ENCODE assay signal across 8 cellular contexts in the genomic region with DNA sequence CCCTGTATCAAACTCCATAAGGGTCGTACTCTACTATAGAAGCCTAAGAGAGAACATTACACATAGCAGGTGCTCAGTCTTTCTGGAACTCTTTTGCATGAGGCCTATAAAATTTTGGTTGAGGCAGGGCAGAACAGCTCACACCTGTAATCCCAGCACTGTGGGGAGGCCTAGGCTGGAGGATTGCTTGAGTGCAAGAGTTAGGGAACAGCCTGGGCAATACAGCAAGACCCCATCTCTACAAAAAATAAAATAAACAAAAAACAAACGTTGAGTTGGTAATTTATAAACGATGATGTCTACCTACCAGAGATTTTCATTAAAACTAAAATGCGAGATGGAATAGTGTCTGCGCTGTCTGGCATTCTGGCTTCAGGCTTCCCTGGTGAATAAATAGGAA. TPM values are rescaled to one million over a fixed set of nuclear protein-coding genes. Genes with fewer than 3 reads are reported as not detected.
DNase-seq lines count a peak whose midpoint lies in the region; ATAC-seq, FAIRE-seq and TF ChIP-seq lines count a peak whose summit lies in the region.

No MANE protein-coding gene starts in this region.

- ATAC-seq in A549 (no peak), HG03095 (IDR thresholded peaks at IDR 0.05; ENCODE audit: unreplicated experiment) (no peak)
- ATAC-seq in naive thymus-derived CD4-positive, alpha-beta T cell: no peak

- H3K36me3 Mint-ChIP-seq in dendritic cell treated with granulocyte-macrophage colony-stimulating factor and Interleukin-4, amounts not matched to agents 40 ng/mL and 50 ng/mL, for 4 days (ENCODE audit: low read depth): no peaks in the 10 kb centered on the region
- H3K36me3 Mint-ChIP-seq in naive thymus-derived CD4-positive, alpha-beta T cell: peaks cover 0 to 3% (median 0%) of the 10 kb centered on the region in 5 donors

- no peak for TF ChIP-seq EP300 in A549 (IDR thresholded peaks at IDR 0.05)

- H3K79me2 ChIP-seq in KMS-11 (ENCODE audit: insufficient read depth, low read depth): 0 out of 2 replicates have a peak, but pooled peaks cover 6% of the 10 kb centered on the region

- peaks cover 22% of the 10 kb centered on the region for H3K4me1 Mint-ChIP-seq in dendritic cell treated with granulocyte-macrophage colony-stimulating factor and Interleukin-4, amounts not matched to agents 40 ng/mL and 50 ng/mL, for 4 days (ENCODE audit: low read depth)
- H3K4me1 Mint-ChIP-seq in naive thymus-derived CD4-positive, alpha-beta T cell: peaks cover 3 to 18% (median 17%) of the 10 kb centered on the region in 7 donors

- no peaks in the 10 kb centered on the region for H3K27me3 Mint-ChIP-seq in dendritic cell treated with granulocyte-macrophage colony-stimulating factor and Interleukin-4, amounts not matched to agents 40 ng/mL and 50 ng/mL, for 4 days
- peaks cover 0 to 17% (median 3%) of the 10 kb centered on the region in 5 donors for H3K27me3 Mint-ChIP-seq in naive thymus-derived CD4-positive, alpha-beta T cell

- intact Hi-C loops in dendritic cell treated with granulocyte-macrophage colony-stimulating factor and Interleukin-4, amounts not matched to agents 40 ng/mL and 50 ng/mL, for 4 days (cut with micrococcal nuclease): no loop called here
- intact Hi-C loops in naive thymus-derived CD4-positive, alpha-beta T cell (cut with micrococcal nuclease): loop anchor here in 1 of 2 donors (5.0 kb wide), 1 partner anchor 102 kb away; no protein-coding TSS in a partner anchor

- H4K20me1 ChIP-seq in KMS-11 (ENCODE audit: insufficient read depth): no peaks in the 10 kb centered on the region

- H3K4me1 ChIP-seq in A549 (peaks cover 77% of the 10 kb centered on the region), KMS-11 (ENCODE audit: low read depth, poor library complexity, severe bottlenecking) (peaks cover 15% of the 10 kb centered on the region)
- H3K4me1 ChIP-seq in naive thymus-derived CD4-positive, alpha-beta T cell (ENCODE audit: control insufficient read depth in 2 of 2, insufficient read depth in 2 of 2, low read length in 2 of 2): peaks cover 0 to 3% of the 10 kb centered on the region in 2 donors

- peak overlapping the region; percentile 73 for H3K4me3 Mint-ChIP-seq in dendritic cell treated with granulocyte-macrophage colony-stimulating factor and Interleukin-4, amounts not matched to agents 40 ng/mL and 50 ng/mL, for 4 days
- H3K4me3 Mint-ChIP-seq in naive thymus-derived CD4-positive, alpha-beta T cell: peak overlapping the region; percentile 40 to 98 (median 87)

- H3K9me3 Mint-ChIP-seq in dendritic cell treated with granulocyte-macrophage colony-stimulating factor and Interleukin-4, amounts not matched to agents 40 ng/mL and 50 ng/mL, for 4 days: no peaks in the 10 kb centered on the region
- peaks cover 0 to 4% (median 0%) of the 10 kb centered on the region in 11 donors for H3K9me3 Mint-ChIP-seq in naive thymus-derived CD4-positive, alpha-beta T cell

- CTCF ChIA-PET in A549 (lab: Yijun Ruan, JAX): interaction anchor here (0.9 to 3.5 kb wide), 6 partner anchors 9 to 256 kb away, joined by 3 to 32 read pairs (median 4); a partner anchor contains a TSS
- CTCF ChIA-PET in naive thymus-derived CD4-positive, alpha-beta T cell (lab: Charles Lee): interaction anchor here (0.6 to 1.4 kb wide), 2 partner anchors 42 to 1468 kb away, joined by 3 to 5 read pairs; no protein-coding TSS in a partner anchor

- FAIRE-seq in A549 (lab: Jason Lieb, UNC): no peak

- WGBS in A549 (ENCODE audit: missing lambda C conversion rate): 9% methylated on average over 5 of the region's 5 CpGs

- H3K9me3 ChIP-seq in A549: no peaks in the 10 kb centered on the region
- no peaks in the 10 kb centered on the region for H3K9me3 ChIP-seq in naive thymus-derived CD4-positive, alpha-beta T cell (ENCODE audit: control insufficient read depth in 2 of 3, low read length in 3 of 3)

- H3K4me2 ChIP-seq in A549 (peak overlapping the region; percentile 90), KMS-11 (peak overlapping the region; percentile 85)

- no peak for TF ChIP-seq RAD21 in A549 (conservative IDR thresholded peaks at IDR 0.05 in 1 of 2, IDR thresholded peaks at IDR 0.05 in 1 of 2)

- POLR2A ChIA-PET in A549 (lab: Yijun Ruan, JAX): interaction anchor here (1.0 to 3.0 kb wide), 8 partner anchors 8 to 67 kb away, joined by 3 to 20 read pairs (median 5); a partner anchor contains a TSS
- POLR2A ChIA-PET in naive thymus-derived CD4-positive, alpha-beta T cell (lab: Charles Lee): no interaction called here

- H3K27ac ChIP-seq in A549 (peak overlapping the region; percentile 96 to 98), KMS-11 (peak overlapping the region; percentile 81)
- peak overlapping the region; percentile 60 for H3K27ac ChIP-seq in naive thymus-derived CD4-positive, alpha-beta T cell (ENCODE audit: low read depth, low read length)

- no peaks in the 10 kb centered on the region for H3K36me3 ChIP-seq in KMS-11 (ENCODE audit: insufficient read depth)
- H3K36me3 ChIP-seq in naive thymus-derived CD4-positive, alpha-beta T cell (ENCODE audit: control insufficient read depth in 2 of 3, insufficient read depth in 3 of 3, low read length in 3 of 3): no peaks in the 10 kb centered on the region

- no peak for DNase-seq in A549 (ENCODE audit: low read depth in 1 of 2, low spot score in 1 of 2)
- no peak for DNase-seq in naive thymus-derived CD4-positive, alpha-beta T cell
- no peak for DNase-seq in HK-2 (ENCODE audit: unreplicated experiment)
- DNase-seq in SHP77 treated with DMSO at 0.1 percent for 48 hours (lab: John Stamatoyannopoulos, UW): no peak
- no peak for DNase-seq in NCI-H1694 (lab: John Stamatoyannopoulos, UW)

- TF ChIP-seq POLR2A in A549 (IDR thresholded peaks at IDR 0.05; ENCODE audit: low read length): no peak

- peak overlapping the region; percentile 95 for H3K9ac ChIP-seq in KMS-11

- no peak for TF ChIP-seq CTCF in A549 (IDR thresholded peaks at IDR 0.05)
- no peak for TF ChIP-seq CTCF in KMS-11 (conservative IDR thresholded peaks at IDR 0.05; ENCODE audit: low read depth, low read length)

- H3K27me3 ChIP-seq in KMS-11 (ENCODE audit: insufficient read depth, low read depth): no peaks in the 10 kb centered on the region
- H3K27me3 ChIP-seq in naive thymus-derived CD4-positive, alpha-beta T cell (ENCODE audit: control insufficient read depth in 2 of 2, insufficient read depth in 2 of 2, low read length in 2 of 2): no peaks in the 10 kb centered on the region

- H3K4me3 ChIP-seq in A549 (peak overlapping the region; percentile 65), KMS-11 (IDR thresholded peaks at IDR 0.05; ENCODE audit: insufficient read depth, low read depth, low read length) (peak overlapping the region; percentile 30)
- H3K4me3 ChIP-seq in naive thymus-derived CD4-positive, alpha-beta T cell (ENCODE audit: low read length): peak overlapping the region; percentile 55

- H2AFZ ChIP-seq in KMS-11 (ENCODE audit: low read depth): peak overlapping the region; percentile 92

- peak overlapping the region; percentile 75 for H3K27ac Mint-ChIP-seq in dendritic cell treated with granulocyte-macrophage colony-stimulating factor and Interleukin-4, amounts not matched to agents 40 ng/mL and 50 ng/mL, for 4 days
- H3K27ac Mint-ChIP-seq in naive thymus-derived CD4-positive, alpha-beta T cell: peak overlapping the region in 8 of 9 donors; percentile 33 to 88 (median 62)

TF ChIP-seq in A549, 52 proteins besides CTCF, POLR2A, EP300 and RAD21 (continues in another document):
- TF ChIP-seq, protein P1, sequence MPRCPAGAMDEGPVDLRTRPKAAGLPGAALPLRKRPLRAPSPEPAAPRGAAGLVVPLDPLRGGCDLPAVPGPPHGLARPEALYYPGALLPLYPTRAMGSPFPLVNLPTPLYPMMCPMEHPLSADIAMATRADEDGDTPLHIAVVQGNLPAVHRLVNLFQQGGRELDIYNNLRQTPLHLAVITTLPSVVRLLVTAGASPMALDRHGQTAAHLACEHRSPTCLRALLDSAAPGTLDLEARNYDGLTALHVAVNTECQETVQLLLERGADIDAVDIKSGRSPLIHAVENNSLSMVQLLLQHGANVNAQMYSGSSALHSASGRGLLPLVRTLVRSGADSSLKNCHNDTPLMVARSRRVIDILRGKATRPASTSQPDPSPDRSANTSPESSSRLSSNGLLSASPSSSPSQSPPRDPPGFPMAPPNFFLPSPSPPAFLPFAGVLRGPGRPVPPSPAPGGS (IDR thresholded peaks at IDR 0.05): no peak
- no peak for TF ChIP-seq CEBPB (IDR thresholded peaks at IDR 0.05)
- TF ChIP-seq ZSCAN20 (CRISPR knock-in tag; IDR thresholded peaks at IDR 0.05): no peak
- TF ChIP-seq, protein P2, sequence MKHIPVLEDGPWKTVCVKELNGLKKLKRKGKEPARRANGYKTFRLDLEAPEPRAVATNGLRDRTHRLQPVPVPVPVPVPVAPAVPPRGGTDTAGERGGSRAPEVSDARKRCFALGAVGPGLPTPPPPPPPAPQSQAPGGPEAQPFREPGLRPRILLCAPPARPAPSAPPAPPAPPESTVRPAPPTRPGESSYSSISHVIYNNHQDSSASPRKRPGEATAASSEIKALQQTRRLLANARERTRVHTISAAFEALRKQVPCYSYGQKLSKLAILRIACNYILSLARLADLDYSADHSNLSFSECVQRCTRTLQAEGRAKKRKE (CRISPR knock-in tag; IDR thresholded peaks at IDR 0.05; ENCODE audit: low read depth): no peak

RNA-seq across cellular contexts. Expression of a gene that starts 0.9 kb away (rescaled TPM):
- polyA plus RNA-seq in A549 (2011; rRNA removed) (829 TPM in 2 replicates), A549 (2017; fragmentation: RNase III; extraction: RNeasy Plus Mini Kit Qiagen cat#74134 plus additional on column Dnase treatment) (325 to 395 TPM (median 381 TPM) in 3 replicates)
- polyA plus RNA-seq in A549 (2012; cell fraction: cytosol; rRNA removed): 164 and 181 TPM in 2 replicates
- polyA plus RNA-seq in A549 (2012; cell fraction: nucleus; rRNA removed): 144 and 182 TPM in 2 replicates
- polyA minus RNA-seq in A549 (2011; rRNA and poly(A)+ RNA removed): 137 and 147 TPM in 2 replicates
- 10 to 100 TPM in 2 of 5 experiments, 1 to 10 TPM in 3; 2.9 to 11.3 (median 8.3) TPM for total RNA-seq in naive thymus-derived CD4-positive, alpha-beta T cell
- polyA plus RNA-seq in naive thymus-derived CD4-positive, alpha-beta T cell: 1 to 10 TPM; 1.6 to 4.0 TPM

RNA-seq across cellular contexts. Expression of a gene that starts 37.8 kb away (rescaled TPM):
- polyA plus RNA-seq in A549 (2011; rRNA removed): 142 and 161 TPM in 2 replicates
- polyA plus RNA-seq in A549 (2012; cell fraction: cytosol; rRNA removed): 32.2 and 34.0 TPM in 2 replicates
- polyA plus RNA-seq in A549 (2012; cell fraction: nucleus; rRNA removed): 19.9 and 25.3 TPM in 2 replicates
- 35.3 to 49.0 TPM (median 48.7 TPM) in 3 replicates for polyA plus RNA-seq in A549 (2017; fragmentation: RNase III; extraction: RNeasy Plus Mini Kit Qiagen cat#74134 plus additional on column Dnase treatment)
- polyA minus RNA-seq in A549 (2011; rRNA and poly(A)+ RNA removed): 47.5 and 50.1 TPM in 2 replicates
- total RNA-seq in naive thymus-derived CD4-positive, alpha-beta T cell: not detected
- polyA plus RNA-seq in naive thymus-derived CD4-positive, alpha-beta T cell: under 1 TPM in 1 of 2 donors, not detected in 1; 0.65 TPM

RNA-seq across cellular contexts. Expression of a gene that starts 51.8 kb away (rescaled TPM):
- 3.1 TPM in 2 replicates for polyA plus RNA-seq in A549 (2011; rRNA removed)
- 0.46 and 0.52 TPM in 2 replicates for polyA plus RNA-seq in A549 (2012; cell fraction: cytosol; rRNA removed)
- 0.32 and 0.47 TPM in 2 replicates for polyA plus RNA-seq in A549 (2012; cell fraction: nucleus; rRNA removed)
- 0.80 to 1.4 TPM (median 1.00 TPM) in 3 replicates for polyA plus RNA-seq in A549 (2017; fragmentation: RNase III; extraction: RNeasy Plus Mini Kit Qiagen cat#74134 plus additional on column Dnase treatment)
- polyA minus RNA-seq in A549 (2011; rRNA and poly(A)+ RNA removed): 2.9 and 4.2 TPM in 2 replicates
- not detected for total RNA-seq in naive thymus-derived CD4-positive, alpha-beta T cell
- not detected for polyA plus RNA-seq in naive thymus-derived CD4-positive, alpha-beta T cell

Comparison
In these comparisons a context has a peak if more than half of its experiments do, and no peak if none do; other contexts are left out.
1. RNA of a gene that starts 0.9 kb away (polyA plus RNA-seq): 144 to 829 TPM in A549; 1.6 to 4.0 TPM in naive thymus-derived CD4-positive, alpha-beta T cell; every median in the first group is over 10 times any median in the second.
2. RNA of a gene that starts 37.8 kb away (polyA plus RNA-seq): 19.9 to 161 TPM in A549; 0.65 TPM in naive thymus-derived CD4-positive, alpha-beta T cell; every median in the first group is over 10 times any median in the second.
3. Peak in every context shown above with its lines, with median percentiles within 50 percentile points of each other: H3K27ac ChIP-seq and H3K4me3 ChIP-seq.